7 cellular contexts compared by ENCODE assay signal in genomic region chr6:108683976-108684375, GRCh38.
DNase-seq lines count a peak whose midpoint lies in the region; ATAC-seq, FAIRE-seq and TF ChIP-seq lines count a peak whose summit lies in the region.
"Not testable (repeated sequence)": the region's sequence is repeated elsewhere in the genome, so short reads cannot be mapped to it uniquely, and the experiment has no call there.

No MANE protein-coding gene starts in this region.

- H3K4me2 ChIP-seq in KMS-11; HepG2 (ENCODE audit: low read depth, low read length): not testable (repeated sequence)

- peaks cover 16% of the 10 kb centered on the region; the same call in 1 of the 2 replicates for H3K79me2 ChIP-seq in KMS-11 (ENCODE audit: insufficient read depth, low read depth)
- H3K79me2 ChIP-seq in HepG2 (ENCODE audit: insufficient read depth, low read length): not testable (repeated sequence)

- H2AFZ ChIP-seq in KMS-11 (ENCODE audit: low read depth); HepG2 (ENCODE audit: low read length): not testable (repeated sequence)

- TF ChIP-seq POLR2A in HepG2 (IDR thresholded peaks at IDR 0.05; ENCODE audit: insufficient read depth in 1 of 2, low read depth in 2 of 2, low read length in 2 of 2); gastrocnemius medialis (IDR thresholded peaks at IDR 0.05): not testable (repeated sequence)

- CTCF ChIA-PET in HepG2 (lab: Yijun Ruan, JAX; ENCODE audit: low intra/inter-chr PET ratio, low total read pairs): not testable (repeated sequence)

- H3K4me1 ChIP-seq in KMS-11 (ENCODE audit: low read depth, poor library complexity, severe bottlenecking) (peaks cover 68% of the 10 kb centered on the region), RWPE2 (ENCODE audit: insufficient read depth, poor library complexity, severe bottlenecking) (peaks cover 37% of the 10 kb centered on the region), gastrocnemius medialis (peaks cover 78 to 86% of the 10 kb centered on the region in 2 donors), upper lobe of right lung (peaks cover 25% of the 10 kb centered on the region)
- H3K4me1 ChIP-seq in HepG2 (ENCODE audit: insufficient read depth, low read length): not testable (repeated sequence)

- in situ Hi-C loops in HepG2 (cut with HindIII; ENCODE audit: extremely low pct_ligation_motif_present, low pct_unique_long_range_greater_than_20kb); gastrocnemius medialis (cut with MboI; ENCODE audit: low sequenced_read_pairs in 4 of 4): not testable (repeated sequence)

- BruUV-seq in HepG2 (replicated peaks; lab: Mats Ljungman, UMichigan): not testable (repeated sequence)

- H3K9me3 ChIP-seq in RWPE2 (ENCODE audit: severe bottlenecking); HepG2 (ENCODE audit: low read length); gastrocnemius medialis; upper lobe of right lung: not testable (repeated sequence)

- POLR2A ChIA-PET in HepG2 (lab: Yijun Ruan, JAX): not testable (repeated sequence)

- 91% methylated on average over 2 of the region's 2 CpGs for WGBS in HepG2 (ENCODE audit: low lambda C conversion rate)

- H4K20me1 ChIP-seq in KMS-11 (ENCODE audit: insufficient read depth); HepG2 (ENCODE audit: insufficient read depth, low read length): not testable (repeated sequence)

- intact Hi-C loops in HepG2 (cut with micrococcal nuclease; ENCODE audit: unreplicated experiment); gastrocnemius medialis (cut with DNase I; ENCODE audit: low total_unique reads); upper lobe of right lung (cut with DNase I): not testable (repeated sequence)

- ATAC-seq in RWPE2 (ENCODE audit: low read depth); HepG2; gastrocnemius medialis; upper lobe of right lung: not testable (repeated sequence)

- FAIRE-seq in A204.1 (lab: Jason Lieb, UNC): peak; percentile 3
- FAIRE-seq in HepG2 (lab: Jason Lieb, UNC): peak; percentile 18

- not testable (repeated sequence) for DNase-seq in RWPE2 (ENCODE audit: low spot score); epithelial cell of prostate (ENCODE audit: low read depth, low spot score); HepG2 (ENCODE audit: low spot score); gastrocnemius medialis; upper lobe of right lung

- not testable (repeated sequence) for H3K4me3 ChIP-seq in KMS-11 (IDR thresholded peaks at IDR 0.05; ENCODE audit: insufficient read depth, low read depth, low read length); RWPE2 (ENCODE audit: severe bottlenecking); HepG2 (replicated peaks in 1 of 3; ENCODE audit: insufficient read depth in 1 of 3, low read depth in 2 of 3, low read length in 3 of 3); upper lobe of right lung
- peak overlapping the region in 1 of 4 donors; percentile 11 for H3K4me3 ChIP-seq in gastrocnemius medialis

- H3K9ac ChIP-seq in KMS-11; HepG2 (ENCODE audit: insufficient read depth, low read depth, low read length): not testable (repeated sequence)

- H3K36me3 ChIP-seq in KMS-11 (ENCODE audit: insufficient read depth): not testable (repeated sequence)
- H3K36me3 ChIP-seq in RWPE2 (ENCODE audit: low read depth): peaks cover 21% of the 10 kb centered on the region
- H3K36me3 ChIP-seq in HepG2 (replicated peaks in 1 of 2; ENCODE audit: control insufficient read depth in 1 of 2, insufficient read depth in 2 of 2, low read length in 2 of 2): peaks cover 5 to 24% of the 10 kb centered on the region in 2 experiments
- H3K36me3 ChIP-seq in gastrocnemius medialis: peaks cover 0 to 17% of the 10 kb centered on the region in 2 donors
- H3K36me3 ChIP-seq in upper lobe of right lung: peaks cover 25% of the 10 kb centered on the region

- not testable (repeated sequence) for TF ChIP-seq RAD21 in HepG2 (CRISPR knock-in tag; IDR thresholded peaks at IDR 0.05)

- not testable (repeated sequence) for H3K27me3 ChIP-seq in KMS-11 (ENCODE audit: insufficient read depth, low read depth); RWPE2 (ENCODE audit: insufficient read depth, poor library complexity, severe bottlenecking); HepG2 (ENCODE audit: control insufficient read depth in 1 of 2, insufficient read depth in 2 of 2, low read length in 2 of 2); gastrocnemius medialis; upper lobe of right lung

- not testable (repeated sequence) for TF ChIP-seq CTCF in KMS-11 (conservative IDR thresholded peaks at IDR 0.05; ENCODE audit: low read depth, low read length); RWPE2 (IDR thresholded peaks at IDR 0.05; ENCODE audit: poor library complexity, severe bottlenecking); HepG2 (CRISPR knock-in tag; IDR thresholded peaks at IDR 0.05); gastrocnemius medialis (IDR thresholded peaks at IDR 0.05 in 4 of 5, conservative IDR thresholded peaks at IDR 0.05 in 1 of 5); upper lobe of right lung (IDR thresholded peaks at IDR 0.05)

- TF ChIP-seq EP300 in HepG2 (IDR thresholded peaks at IDR 0.05; ENCODE audit: low read depth in 2 of 2, low read length in 2 of 2); HepG2 (CRISPR knock-in tag; IDR thresholded peaks at IDR 0.05; ENCODE audit: borderline replicate concordance): not testable (repeated sequence)

- H3K27ac ChIP-seq in KMS-11 (peak overlapping the region; percentile 48; the same call in 1 of the 2 replicates), RWPE2 (ENCODE audit: poor library complexity, severe bottlenecking) (peak overlapping the region; percentile 84), epithelial cell of prostate (peak overlapping the region; percentile 95), gastrocnemius medialis (peak overlapping the region; percentile 80 to 97 (median 94)), upper lobe of right lung (peak overlapping the region; percentile 1)
- not testable (repeated sequence) for H3K27ac ChIP-seq in HepG2 (ENCODE audit: extremely low read length, insufficient read depth, low read length)
